Comparison of ENCODE assay signal across 2 cellular contexts in the genomic region with DNA sequence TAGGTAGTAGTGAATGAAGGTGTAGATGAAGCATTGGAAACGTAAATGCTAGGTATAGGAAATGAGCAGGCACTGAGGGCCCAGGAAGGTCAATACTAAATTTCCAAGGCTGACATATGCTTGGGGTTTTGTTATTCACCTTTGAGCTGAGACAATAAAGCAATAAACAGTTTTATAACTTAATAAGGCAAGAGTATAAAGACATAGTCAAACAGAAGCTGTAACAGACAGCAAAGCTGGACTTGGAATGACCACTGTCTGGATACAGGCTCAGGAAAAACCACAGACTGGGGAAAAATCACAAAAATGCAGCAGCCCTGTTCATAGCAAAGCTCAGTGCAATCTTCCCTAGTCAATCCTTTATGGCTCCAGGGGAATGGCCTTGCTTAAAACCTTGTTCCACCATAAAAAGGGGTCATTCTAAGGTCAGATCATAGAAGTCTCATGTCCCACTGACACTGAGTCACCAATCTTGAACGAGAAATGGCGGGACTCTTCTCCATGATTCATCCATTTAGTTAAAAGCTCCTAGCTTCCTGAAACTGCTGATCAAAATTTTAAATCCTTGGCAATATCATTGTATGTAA.
TF ChIP-seq lines count a peak whose summit lies in the region.

No MANE protein-coding gene starts in this region.

TF ChIP-seq in HCT116, 20 proteins besides CTCF, POLR2A, EP300 and RAD21:
- peak; percentile 22; the same call in 1 of the 2 replicates for TF ChIP-seq FOSL1 (IDR thresholded peaks at IDR 0.05; ENCODE audit: low read depth)
- no peak for TF ChIP-seq POLR2AphosphoS5 (IDR thresholded peaks at IDR 0.05; ENCODE audit: low read depth, low read length)
- TF ChIP-seq CBX3 (IDR thresholded peaks at IDR 0.05; ENCODE audit: low read depth): no peak
- TF ChIP-seq CEBPB (IDR thresholded peaks at IDR 0.05; ENCODE audit: low read depth): no peak
- no peak for TF ChIP-seq ELF1 (IDR thresholded peaks at IDR 0.05; ENCODE audit: borderline replicate concordance, low read depth)

TF ChIP-seq in HepG2, 621 proteins besides CTCF, POLR2A, EP300 and RAD21:
- TF ChIP-seq ZNF232 (CRISPR knock-in tag; IDR thresholded peaks at IDR 0.05; ENCODE audit: borderline replicate concordance) (no peak), CCAR2 (optimal IDR thresholded peaks at IDR 0.05; ENCODE audit: low read depth, low read length) (no peak), ZNF574 (CRISPR knock-in tag; IDR thresholded peaks at IDR 0.05) (no peak)
